Comparison of ENCODE assay signal across 15 cellular contexts in the genomic region with DNA sequence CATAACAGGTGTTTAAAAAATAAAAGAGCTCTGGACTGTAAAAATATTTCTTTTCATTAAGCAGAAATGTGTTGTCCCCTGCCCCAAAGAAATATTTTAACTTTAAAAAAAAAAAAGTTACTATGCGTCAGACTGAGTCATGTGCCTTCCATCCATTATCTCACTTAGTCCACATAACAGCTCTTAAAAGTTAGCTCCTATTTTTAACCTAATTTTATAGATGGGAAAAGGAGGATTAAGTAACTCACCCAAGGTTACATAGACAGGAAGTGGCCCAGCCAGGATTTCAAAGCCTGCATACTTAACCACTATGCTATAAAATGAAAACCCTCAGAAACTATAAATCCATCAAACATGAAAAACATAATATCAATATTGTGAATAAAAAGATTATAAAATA.
DNase-seq lines count a peak whose midpoint lies in the region; ATAC-seq, FAIRE-seq and TF ChIP-seq lines count a peak whose summit lies in the region.
"Had no signal": no experiment of that assay in that cellular context is flagged by ENCODE, and none has a peak within 500 bp of the region (broad histone marks: within the 10 kb centered on the region; RNA-seq: fewer than 3 reads in every experiment).

No MANE protein-coding gene starts in this region.

- no peak for FAIRE-seq in pancreas (lab: Jason Lieb, UNC)
- FAIRE-seq: GM12878 had no signal

- no TSS peak for BruUV-seq in A673 (replicated peaks; lab: Mats Ljungman, UMichigan)

- CTCF ChIA-PET in A673 (lab: Charles Lee), result interaction anchor here (0.7 kb wide), 2 partner anchors 104 to 369 kb away, joined by 3 read pairs; no protein-coding TSS in a partner anchor

- H3K27me3 Mint-ChIP-seq in HFFc6 (ENCODE audit: insufficient read depth), result no peaks in the 10 kb centered on the region
- H3K27me3 Mint-ChIP-seq: activated naive CD4-positive, alpha-beta T cell treated with anti-CD3 and anti-CD28 coated beads, Interleukin-2, amount 10 ng/mL, durations not matched to agents 7 days and 5 days had no signal

- POLR2A ChIA-PET in A673 (lab: Charles Lee; ENCODE audit: low non-redundant PET), result no interaction called here

- intact Hi-C loops in A673 (cut with micrococcal nuclease; ENCODE audit: unreplicated experiment), result no loop called here
- intact Hi-C loops in pancreas (cut with DNase I), result no loop called here

- no peaks in the 10 kb centered on the region for H3K27me3 ChIP-seq in A673 (replicated peaks; ENCODE audit: insufficient read depth, low read depth, low read length, poor library complexity)
- no peaks in the 10 kb centered on the region for H3K27me3 ChIP-seq in pancreas
- H3K27me3 ChIP-seq: ovary had no signal

- DNase-seq in A673 (ENCODE audit: low spot score) (peak; percentile 60), HFFc6 (peak; percentile 75), RPMI7951 (ENCODE audit: low read depth) (peak; percentile 58), fibroblast of pulmonary artery (ENCODE audit: low read depth) (peak; percentile 67), pancreas (no peak)
- DNase-seq: activated naive CD4-positive, alpha-beta T cell treated with anti-CD3 and anti-CD28 coated beads, Interleukin-2, amount 10 ng/mL, durations not matched to agents 7 days and 5 days; DMS153; NCI-H1092 treated with DMSO at 0.1 percent for 48 hours; ovary; trophoblast cell had no signal

- peaks cover 33% of the 10 kb centered on the region for H3K36me3 Mint-ChIP-seq in HFFc6 (ENCODE audit: low read depth)

- 93 to 95% methylated on average over 1 of the region's 1 CpG for WGBS in pancreas, 2 donors

- peak overlapping the region; percentile 78; the same call in 1 of the 2 replicates for H3K27ac Mint-ChIP-seq in HFFc6
- H3K27ac Mint-ChIP-seq: activated naive CD4-positive, alpha-beta T cell treated with anti-CD3 and anti-CD28 coated beads, Interleukin-2, amount 10 ng/mL, durations not matched to agents 7 days and 5 days had no signal

- ATAC-seq in HG03432 (IDR thresholded peaks at IDR 0.05; ENCODE audit: unreplicated experiment) (no peak), GM18519 (IDR thresholded peaks at IDR 0.05; ENCODE audit: low FRiP score, unreplicated experiment) (no peak), GM19455 (IDR thresholded peaks at IDR 0.05; ENCODE audit: unreplicated experiment) (no peak), pancreas (no peak)
- ATAC-seq: GM12878, Panc1 had no signal

- no peak overlapping the region for H3K4me3 Mint-ChIP-seq in HFFc6
- H3K4me3 Mint-ChIP-seq: activated naive CD4-positive, alpha-beta T cell treated with anti-CD3 and anti-CD28 coated beads, Interleukin-2, amount 10 ng/mL, durations not matched to agents 7 days and 5 days had no signal

- H3K9me3 ChIP-seq in A673 (ENCODE audit: low read depth, low read length, poor library complexity, severe bottlenecking), result no peaks in the 10 kb centered on the region
- no peaks in the 10 kb centered on the region for H3K9me3 ChIP-seq in pancreas
- H3K9me3 ChIP-seq: ovary had no signal

- peaks cover 57% of the 10 kb centered on the region for H3K4me1 Mint-ChIP-seq in HFFc6 (ENCODE audit: low read depth)
- H3K4me1 Mint-ChIP-seq: activated naive CD4-positive, alpha-beta T cell treated with anti-CD3 and anti-CD28 coated beads, Interleukin-2, amount 10 ng/mL, durations not matched to agents 7 days and 5 days had no signal

- peaks cover 6% of the 10 kb centered on the region for H3K4me1 ChIP-seq in A673 (ENCODE audit: insufficient read depth, low read length, poor library complexity, severe bottlenecking)
- no peaks in the 10 kb centered on the region for H3K4me1 ChIP-seq in pancreas

- H3K36me3 ChIP-seq in A673 (ENCODE audit: insufficient read depth, low read length, poor library complexity, severe bottlenecking), result no peaks in the 10 kb centered on the region
- H3K36me3 ChIP-seq in pancreas, result no peaks in the 10 kb centered on the region
- H3K36me3 ChIP-seq: ovary had no signal

- H3K4me3 ChIP-seq in A673 (ENCODE audit: low read depth, low read length, poor library complexity, severe bottlenecking) (no peak overlapping the region), fibroblast of pulmonary artery (replicated peaks; ENCODE audit: low read depth, low read length) (no peak overlapping the region), pancreas (no peak overlapping the region)
- H3K4me3 ChIP-seq: GM12878, ovary had no signal

- no peaks in the 10 kb centered on the region for H3K9me3 Mint-ChIP-seq in HFFc6
- H3K9me3 Mint-ChIP-seq: activated naive CD4-positive, alpha-beta T cell treated with anti-CD3 and anti-CD28 coated beads, Interleukin-2, amount 10 ng/mL, durations not matched to agents 7 days and 5 days had no signal

- TF ChIP-seq CTCF in A673 (conservative IDR thresholded peaks at IDR 0.05; ENCODE audit: low read depth, low read length), result no peak
- no peak for TF ChIP-seq CTCF in HFFc6 (IDR thresholded peaks at IDR 0.05)
- no peak for TF ChIP-seq CTCF in fibroblast of pulmonary artery (IDR thresholded peaks at IDR 0.05; ENCODE audit: low read length, missing control alignments)
- no peak for TF ChIP-seq CTCF in pancreas (IDR thresholded peaks at IDR 0.05)

- H3K27ac ChIP-seq in A673 (ENCODE audit: low read depth, low read length, poor library complexity, severe bottlenecking), result no peak overlapping the region
- H3K27ac ChIP-seq in pancreas, result no peak overlapping the region
- H3K27ac ChIP-seq: ovary had no signal

Comparison
In these comparisons a context has a peak if more than half of its experiments do, and no peak if none do; other contexts are left out.
1. DNase-seq: peak in A673 (single experiment), HFFc6 (single experiment), RPMI7951 (single experiment) and fibroblast of pulmonary artery (single experiment); none in pancreas (0 of 6).